ENCODE assay signal across 20 cellular contexts in the genomic region with DNA sequence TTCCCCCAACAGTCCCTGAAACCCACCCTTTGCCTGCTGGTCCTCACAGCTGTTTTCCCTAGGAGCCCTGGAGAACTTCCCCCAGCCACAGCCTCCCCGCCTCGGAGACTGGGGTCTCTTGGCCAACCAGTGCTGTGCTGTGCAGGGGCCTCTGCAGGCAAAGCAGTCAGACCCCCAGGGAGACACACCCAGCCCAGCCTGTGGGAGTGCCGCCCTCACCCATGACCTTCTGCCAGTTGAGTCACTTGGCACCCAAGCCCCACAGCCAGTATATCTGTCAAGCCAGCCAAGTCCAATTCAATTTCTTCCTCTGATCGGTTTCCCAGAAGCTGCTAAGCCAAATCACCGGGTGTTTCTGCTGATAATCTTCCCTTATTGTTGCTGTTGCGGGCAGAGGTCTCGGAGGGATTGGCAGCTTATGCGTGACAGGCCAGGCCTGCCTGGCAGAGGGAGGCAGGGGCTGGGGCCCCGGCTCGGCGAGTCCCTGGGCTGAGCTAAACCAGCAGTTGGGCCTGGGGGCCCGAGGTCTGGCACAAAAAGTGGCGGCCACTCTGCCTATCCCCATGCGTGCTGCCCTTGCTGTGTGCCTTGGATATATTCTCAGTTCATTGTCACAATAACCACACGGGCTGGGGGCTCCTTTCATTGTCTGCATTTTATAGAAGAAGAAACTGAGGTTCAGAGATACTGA.
DNase-seq lines count a peak whose midpoint lies in the region; ATAC-seq and TF ChIP-seq lines count a peak whose summit lies in the region.
"Had no signal": no experiment of that assay in that cellular context is flagged by ENCODE, and none has a peak within 500 bp of the region (broad histone marks: within the 10 kb centered on the region; RNA-seq: fewer than 3 reads in every experiment).

No MANE protein-coding gene starts in this region.

- no peaks in the 10 kb centered on the region for H3K36me3 Mint-ChIP-seq in activated naive CD4-positive, alpha-beta T cell treated with anti-CD3 and anti-CD28 coated beads, Interleukin-2, amount 10 ng/mL, durations not matched to agents 7 days and 5 days
- no peaks in the 10 kb centered on the region for H3K36me3 Mint-ChIP-seq in activated naive CD4-positive, alpha-beta T cell treated with anti-CD3 and anti-CD28 coated beads for 36 hours (ENCODE audit: low read depth)
- H3K36me3 Mint-ChIP-seq: immature natural killer cell had no signal

- no peaks in the 10 kb centered on the region for H3K36me3 ChIP-seq in adrenal gland (replicated peaks in 1 of 2)
- no peaks in the 10 kb centered on the region for H3K36me3 ChIP-seq in tibial artery
- H3K36me3 ChIP-seq: ovary had no signal

- TF ChIP-seq POLR2A in adrenal gland (IDR thresholded peaks at IDR 0.05): no peak
- no peak for TF ChIP-seq POLR2A in erythroblast (IDR thresholded peaks at IDR 0.05; ENCODE audit: low read length)

- H3K27me3 ChIP-seq in adrenal gland (no peaks in the 10 kb centered on the region), tibial artery (no peaks in the 10 kb centered on the region)
- H3K27me3 ChIP-seq: ovary had no signal

- 51 to 58% (median 57%) methylated on average over 12 to 15 of the region's 15 CpGs for WGBS in adrenal gland, 4 donors

- H3K27ac Mint-ChIP-seq in activated naive CD4-positive, alpha-beta T cell treated with anti-CD3 and anti-CD28 coated beads, Interleukin-2, amount 10 ng/mL, durations not matched to agents 7 days and 5 days: no peak overlapping the region
- no peak overlapping the region for H3K27ac Mint-ChIP-seq in activated naive CD4-positive, alpha-beta T cell treated with anti-CD3 and anti-CD28 coated beads for 36 hours
- H3K27ac Mint-ChIP-seq: activated CD4-positive, alpha-beta T cell treated with anti-CD3 and anti-CD28 coated beads, Interleukin-2, amount 10 ng/mL, durations not matched to agents 24 days and 14 days; dendritic cell treated with granulocyte-macrophage colony-stimulating factor and Interleukin-4, amounts not matched to agents 40 ng/mL and 50 ng/mL, for 4 days; HFFc6; immature natural killer cell; T-helper 17 cell had no signal

- peak; percentile 62 to 82 for ATAC-seq in left cardiac atrium
- ATAC-seq in left lobe of liver: no peak
- ATAC-seq: K562, T-helper 17 cell had no signal

- H3K27ac ChIP-seq in adrenal gland: no peak overlapping the region
- H3K27ac ChIP-seq in tibial artery: no peak overlapping the region
- H3K27ac ChIP-seq: ovary had no signal

- peaks cover 6% of the 10 kb centered on the region for H3K27me3 Mint-ChIP-seq in activated naive CD4-positive, alpha-beta T cell treated with anti-CD3 and anti-CD28 coated beads, Interleukin-2, amount 10 ng/mL, durations not matched to agents 7 days and 5 days
- no peaks in the 10 kb centered on the region for H3K27me3 Mint-ChIP-seq in activated naive CD4-positive, alpha-beta T cell treated with anti-CD3 and anti-CD28 coated beads for 36 hours (ENCODE audit: low read depth)

- no peaks in the 10 kb centered on the region for H3K9me3 Mint-ChIP-seq in activated naive CD4-positive, alpha-beta T cell treated with anti-CD3 and anti-CD28 coated beads, Interleukin-2, amount 10 ng/mL, durations not matched to agents 7 days and 5 days
- peaks cover 2% of the 10 kb centered on the region for H3K9me3 Mint-ChIP-seq in activated naive CD4-positive, alpha-beta T cell treated with anti-CD3 and anti-CD28 coated beads for 36 hours
- H3K9me3 Mint-ChIP-seq: activated CD4-positive, alpha-beta T cell treated with anti-CD3 and anti-CD28 coated beads, Interleukin-2, amount 10 ng/mL, durations not matched to agents 24 days and 14 days; dendritic cell treated with granulocyte-macrophage colony-stimulating factor and Interleukin-4, amounts not matched to agents 40 ng/mL and 50 ng/mL, for 4 days; HFFc6; immature natural killer cell had no signal

- TF ChIP-seq CTCF in adrenal gland (IDR thresholded peaks at IDR 0.05) (no peak), tibial artery (IDR thresholded peaks at IDR 0.05) (no peak)

- H3K4me3 Mint-ChIP-seq in activated naive CD4-positive, alpha-beta T cell treated with anti-CD3 and anti-CD28 coated beads, Interleukin-2, amount 10 ng/mL, durations not matched to agents 7 days and 5 days: no peak overlapping the region
- H3K4me3 Mint-ChIP-seq in activated naive CD4-positive, alpha-beta T cell treated with anti-CD3 and anti-CD28 coated beads for 36 hours: no peak overlapping the region
- H3K4me3 Mint-ChIP-seq: activated CD4-positive, alpha-beta T cell treated with anti-CD3 and anti-CD28 coated beads, Interleukin-2, amount 10 ng/mL, durations not matched to agents 24 days and 14 days; dendritic cell treated with granulocyte-macrophage colony-stimulating factor and Interleukin-4, amounts not matched to agents 40 ng/mL and 50 ng/mL, for 4 days; HFFc6; immature natural killer cell; T-helper 17 cell had no signal

- intact Hi-C loops in activated naive CD4-positive, alpha-beta T cell treated with anti-CD3 and anti-CD28 coated beads for 36 hours (cut with micrococcal nuclease): no loop called here
- intact Hi-C loops in adrenal gland (cut with DNase I): no loop called here
- intact Hi-C loops in left cardiac atrium (cut with DNase I): no loop called here
- intact Hi-C loops in tibial artery (cut with DNase I; ENCODE audit: low total_unique reads): no loop called here

- H3K9me3 ChIP-seq in adrenal gland (replicated peaks in 1 of 3) (no peaks in the 10 kb centered on the region), tibial artery (peaks cover 0 to 14% (median 1%) of the 10 kb centered on the region in 3 donors)
- H3K9me3 ChIP-seq: ovary had no signal

- H3K4me1 ChIP-seq in adrenal gland (replicated peaks in 1 of 2) (no peaks in the 10 kb centered on the region), tibial artery (no peaks in the 10 kb centered on the region)

- no peaks in the 10 kb centered on the region for H3K4me1 Mint-ChIP-seq in activated naive CD4-positive, alpha-beta T cell treated with anti-CD3 and anti-CD28 coated beads, Interleukin-2, amount 10 ng/mL, durations not matched to agents 7 days and 5 days
- H3K4me1 Mint-ChIP-seq in activated naive CD4-positive, alpha-beta T cell treated with anti-CD3 and anti-CD28 coated beads for 36 hours (ENCODE audit: low read depth): no peaks in the 10 kb centered on the region
- H3K4me1 Mint-ChIP-seq: activated CD4-positive, alpha-beta T cell treated with anti-CD3 and anti-CD28 coated beads, Interleukin-2, amount 10 ng/mL, durations not matched to agents 24 days and 14 days; immature natural killer cell; T-helper 17 cell had no signal

- CTCF ChIA-PET in activated naive CD4-positive, alpha-beta T cell treated with anti-CD3 and anti-CD28 coated beads, Interleukin-2, amount 10 ng/mL, durations not matched to agents 7 days and 5 days (lab: Charles Lee): no interaction called here
- CTCF ChIA-PET in activated naive CD4-positive, alpha-beta T cell treated with anti-CD3 and anti-CD28 coated beads for 36 hours (lab: Charles Lee): no interaction called here

- peak; percentile 7 for DNase-seq in activated naive CD4-positive, alpha-beta T cell treated with anti-CD3 and anti-CD28 coated beads, Interleukin-2, amount 10 ng/mL, durations not matched to agents 7 days and 5 days
- no peak for DNase-seq in activated naive CD4-positive, alpha-beta T cell treated with anti-CD3 and anti-CD28 coated beads for 36 hours
- DNase-seq in adrenal gland: peak in 4 of 7 donors; percentile 23 to 43 (median 30)
- DNase-seq in left cardiac atrium: peak; percentile 77
- peak; percentile 46 to 65 for DNase-seq in tibial artery
- DNase-seq in left lobe of liver (ENCODE audit: low spot score): no peak
- DNase-seq in activated CD4-positive, alpha-beta T cell treated with anti-CD3 and anti-CD28 coated beads for 1 hour: no peak
- DNase-seq in erythroblast (lab: John Stamatoyannopoulos, UW): no peak
- DNase-seq: activated CD4-positive, alpha-beta T cell treated with anti-CD3 and anti-CD28 coated beads, Interleukin-2, amount 10 ng/mL, durations not matched to agents 24 days and 14 days; foreskin fibroblast; GF-D8; HFFc6; immature natural killer cell; NCI-H1105; NK-92 treated with Interleukin-12 subunit alpha and Interleukin-12 subunit beta, amount 100 ng/mL, for 24 hours; ovary; SHP77; T-helper 17 cell had no signal

- H3K4me3 ChIP-seq in adrenal gland: no peak overlapping the region
- H3K4me3 ChIP-seq in tibial artery: no peak overlapping the region
- H3K4me3 ChIP-seq: K562, ovary had no signal

Comparison
In these comparisons a context has a peak if more than half of its experiments do, and no peak if none do; other contexts are left out.
1. DNase-seq: peak in activated naive CD4-positive, alpha-beta T cell treated with anti-CD3 and anti-CD28 coated beads, Interleukin-2, amount 10 ng/mL, durations not matched to agents 7 days and 5 days (single experiment), adrenal gland (4 of 7), left cardiac atrium (single experiment) and tibial artery (2 of 2); none in activated naive CD4-positive, alpha-beta T cell treated with anti-CD3 and anti-CD28 coated beads for 36 hours (single experiment), left lobe of liver (single experiment), activated CD4-positive, alpha-beta T cell treated with anti-CD3 and anti-CD28 coated beads for 1 hour (single experiment) and erythroblast (0 of 2).